ENCODE assay signal across 13 cellular contexts in genomic region chr18:73564073-73564472, GRCh38.
DNase-seq lines count a peak whose midpoint lies in the region; ATAC-seq and TF ChIP-seq lines count a peak whose summit lies in the region.
"Had no signal": no experiment of that assay in that cellular context is flagged by ENCODE, and none has a peak within 500 bp of the region (broad histone marks: within the 10 kb centered on the region; RNA-seq: fewer than 3 reads in every experiment).

No MANE protein-coding gene starts in this region.

- DNase-seq in AG09319 (ENCODE audit: extremely low read depth, low read depth) (peak; percentile 39), M059J (ENCODE audit: low read depth) (peak; percentile 82), mammary epithelial cell (peak; percentile 86), kidney epithelial cell (ENCODE audit: low read depth) (peak; percentile 29), NCI-H2227 (lab: John Stamatoyannopoulos, UW; ENCODE audit: unreplicated experiment) (no peak), superior temporal gyrus (ENCODE audit: extremely low spot score) (no peak), HK-2 (ENCODE audit: unreplicated experiment) (no peak)
- DNase-seq: activated B cell treated with CpG ODN at 0.5 μM for 24 hours; activated T-cell treated with anti-CD3 and anti-CD28 coated beads, Interleukin-2, amount 50 U/mL, for 4 hours; CD4-positive, CD25-positive, alpha-beta regulatory T cell; SJCRH30 had no signal

- no peak overlapping the region for H3K9ac ChIP-seq in mammary epithelial cell (ENCODE audit: insufficient read depth, low read length)

- H3K9me3 ChIP-seq in mammary epithelial cell (replicated peaks; ENCODE audit: insufficient read depth, low read length) = no peaks in the 10 kb centered on the region
- H3K9me3 ChIP-seq: SJCRH30 had no signal

- H3K4me2 ChIP-seq in mammary epithelial cell (ENCODE audit: insufficient read depth, low read depth, low read length) = peak overlapping the region; percentile 38

- no TSS peak for BruUV-seq in mammary epithelial cell (replicated peaks; lab: Mats Ljungman, UMichigan)

- H3K4me3 ChIP-seq in mammary epithelial cell (replicated peaks in 1 of 3; ENCODE audit: insufficient read depth in 1 of 3, low read depth in 2 of 3, low read length in 3 of 3) = no peak overlapping the region
- H3K4me3 ChIP-seq in kidney epithelial cell (ENCODE audit: low read depth, low read length) = no peak overlapping the region
- H3K4me3 ChIP-seq: K562, SJCRH30 had no signal

- H3K79me2 ChIP-seq in mammary epithelial cell (ENCODE audit: insufficient read depth, low read length) = no peaks in the 10 kb centered on the region

- intact Hi-C loops in mammary epithelial cell (cut with micrococcal nuclease) = no loop called here

- H2AFZ ChIP-seq in mammary epithelial cell (ENCODE audit: low read depth, low read length) = no peak overlapping the region

- CTCF ChIA-PET in mammary epithelial cell (lab: Charles Lee; ENCODE audit: low non-redundant PET) = no interaction called here

- dilution Hi-C loops in mammary epithelial cell (cut with HindIII; ENCODE audit: low sequenced_read_pairs) = no loop called here

- peak overlapping the region; percentile 86 for H3K27ac ChIP-seq in mammary epithelial cell (ENCODE audit: insufficient read depth, low read depth, low read length)
- H3K27ac ChIP-seq: SJCRH30 had no signal

- H4K20me1 ChIP-seq in mammary epithelial cell (ENCODE audit: insufficient read depth, low read length) = no peaks in the 10 kb centered on the region

- in situ Hi-C loops in mammary epithelial cell (cut with MboI; ENCODE audit: low sequenced_read_pairs in 2 of 2) = no loop called here

- H3K27me3 ChIP-seq in mammary epithelial cell (ENCODE audit: insufficient read depth, low read length) = no peaks in the 10 kb centered on the region
- H3K27me3 ChIP-seq in kidney epithelial cell (ENCODE audit: control insufficient read depth, insufficient read depth, low read length) = no peaks in the 10 kb centered on the region
- H3K27me3 ChIP-seq: SJCRH30 had no signal

- H3K36me3 ChIP-seq in mammary epithelial cell (ENCODE audit: insufficient read depth, low read length) = no peaks in the 10 kb centered on the region
- H3K36me3 ChIP-seq in kidney epithelial cell (ENCODE audit: control insufficient read depth, insufficient read depth, low read length) = no peaks in the 10 kb centered on the region
- H3K36me3 ChIP-seq: SJCRH30 had no signal

- H3K4me1 ChIP-seq in mammary epithelial cell (ENCODE audit: insufficient read depth, low read length) = peaks cover 15% of the 10 kb centered on the region
- H3K4me1 ChIP-seq: SJCRH30 had no signal

- TF ChIP-seq CTCF in AG09319 (IDR thresholded peaks at IDR 0.05; ENCODE audit: low read depth, low read length) (no peak), mammary epithelial cell (conservative IDR thresholded peaks at IDR 0.05 in 1 of 2, IDR thresholded peaks at IDR 0.05 in 1 of 2; ENCODE audit: extremely low read depth in 1 of 2, insufficient read depth in 1 of 2, low read depth in 1 of 2, low read length in 2 of 2) (no peak), kidney epithelial cell (IDR thresholded peaks at IDR 0.05; ENCODE audit: insufficient read depth, low read length, poor library complexity, severe bottlenecking) (no peak)

- ATAC-seq in HG03025 (IDR thresholded peaks at IDR 0.05; ENCODE audit: low FRiP score, unreplicated experiment) = no peak
- ATAC-seq: activated T-cell treated with anti-CD3 and anti-CD28 coated beads, Interleukin-2, amount 50 U/mL, for 4 hours; K562 had no signal

Comparison
In these comparisons a context has a peak if more than half of its experiments do, and no peak if none do; other contexts are left out.
1. DNase-seq: peak in AG09319 (single experiment), M059J (single experiment), mammary epithelial cell (single experiment) and kidney epithelial cell (single experiment); none in NCI-H2227 (single experiment), superior temporal gyrus (single experiment) and HK-2 (single experiment).